In genomic region chr6:25086500-25087091, GRCh38 we compare ENCODE assay signal across 1 cellular context.
TF ChIP-seq lines count a peak whose summit lies in the region.

No MANE protein-coding gene starts in this region.

TF ChIP-seq in K562, 482 proteins besides CTCF, POLR2A, EP300 and RAD21:
- TF ChIP-seq ZNF263 (CRISPR knock-in tag; IDR thresholded peaks at IDR 0.05; ENCODE audit: borderline replicate concordance) = no peak
- no peak for TF ChIP-seq RNF2 (IDR thresholded peaks at IDR 0.05)
- TF ChIP-seq BACH1 (tag; IDR thresholded peaks at IDR 0.05) = no peak
- no peak for TF ChIP-seq BRF1 (IDR thresholded peaks at IDR 0.05; ENCODE audit: borderline replicate concordance, extremely low read depth, insufficient read length)
- TF ChIP-seq ZNF79 (CRISPR knock-in tag; IDR thresholded peaks at IDR 0.05; ENCODE audit: low read depth) = peak; percentile 96
- no peak for TF ChIP-seq CXXC5 (CRISPR knock-in tag; IDR thresholded peaks at IDR 0.05)
- TF ChIP-seq TCFL5 (CRISPR knock-in tag; conservative IDR thresholded peaks at IDR 0.05) = no peak
- TF ChIP-seq ZNF639 (CRISPR knock-in tag; conservative IDR thresholded peaks at IDR 0.05 in 1 of 2, IDR thresholded peaks at IDR 0.05 in 1 of 2) = no peak
- no peak for TF ChIP-seq ZNF699 (CRISPR knock-in tag; IDR thresholded peaks at IDR 0.05; ENCODE audit: insufficient replicate concordance)
